In genomic region chr17:21287703-21288449, GRCh38 we compare ENCODE assay signal across 1 cellular context.
A peak's percentile ranks its signal among the peaks of the same experiment; 100 is the strongest.
TF ChIP-seq lines count a peak whose summit lies in the region.

No MANE protein-coding gene starts in this region.

TF ChIP-seq in HepG2, 621 proteins besides CTCF, POLR2A, EP300 and RAD21 (continued from another document and continues in another):
- TF ChIP-seq TBX2 (CRISPR knock-in tag; IDR thresholded peaks at IDR 0.05; ENCODE audit: borderline replicate concordance) (peak; percentile 82; the same call in 1 of the 2 replicates), IRF2 (CRISPR knock-in tag; IDR thresholded peaks at IDR 0.05) (peak; percentile 45; the same call in 1 of the 2 replicates), ZNF230 (CRISPR knock-in tag; IDR thresholded peaks at IDR 0.05) (no peak), ADNP (CRISPR knock-in tag; IDR thresholded peaks at IDR 0.05) (no peak), LCORL (IDR thresholded peaks at IDR 0.05) (no peak), LCORL (CRISPR knock-in tag; IDR thresholded peaks at IDR 0.05) (no peak; the same call in 1 of the 2 replicates), MEIS2 (CRISPR knock-in tag; IDR thresholded peaks at IDR 0.05) (peak; percentile 54), BHLHE40 (IDR thresholded peaks at IDR 0.05; ENCODE audit: low read length) (peak; percentile 66), GMEB2 (CRISPR knock-in tag; IDR thresholded peaks at IDR 0.05; ENCODE audit: low read depth) (no peak), SNAPC2 (CRISPR knock-in tag; IDR thresholded peaks at IDR 0.05) (no peak; the same call in 1 of the 2 replicates), ZNF383 (CRISPR knock-in tag; IDR thresholded peaks at IDR 0.05; ENCODE audit: borderline replicate concordance) (no peak), TCF7L2 (IDR thresholded peaks at IDR 0.05; ENCODE audit: low read depth, low read length) (no peak), SALL1 (CRISPR knock-in tag; IDR thresholded peaks at IDR 0.05) (peak; percentile 83), ZBTB7B (CRISPR knock-in tag; IDR thresholded peaks at IDR 0.05) (no peak), PCBP2 (optimal IDR thresholded peaks at IDR 0.05; ENCODE audit: low read depth, low read length, poor library complexity, severe bottlenecking) (no peak), ZNF34 (CRISPR knock-in tag; IDR thresholded peaks at IDR 0.05; ENCODE audit: borderline replicate concordance) (no peak; the same call in 1 of the 2 replicates), ZNF292 (CRISPR knock-in tag; IDR thresholded peaks at IDR 0.05; ENCODE audit: borderline replicate concordance, low read depth) (peak; percentile 71), POLR2G (IDR thresholded peaks at IDR 0.05; ENCODE audit: low read depth, low read length) (peak; percentile 53), ZNF567 (CRISPR knock-in tag; IDR thresholded peaks at IDR 0.05; ENCODE audit: borderline replicate concordance) (no peak), ZZZ3 (CRISPR knock-in tag; IDR thresholded peaks at IDR 0.05; ENCODE audit: borderline replicate concordance) (no peak), PAF1 (CRISPR knock-in tag; IDR thresholded peaks at IDR 0.05) (no peak), ZBTB8A (CRISPR knock-in tag; IDR thresholded peaks at IDR 0.05; ENCODE audit: borderline replicate concordance, low read depth) (no peak), HNF4G (IDR thresholded peaks at IDR 0.05; ENCODE audit: borderline replicate concordance, low read depth, low read length) (peak; percentile 85), HNF4G (CRISPR knock-in tag; IDR thresholded peaks at IDR 0.05; ENCODE audit: borderline replicate concordance, low read depth) (peak; percentile 90), RELA (CRISPR knock-in tag; IDR thresholded peaks at IDR 0.05) (peak; percentile 89; the same call in 1 of the 2 replicates), ZNF770 (CRISPR knock-in tag; IDR thresholded peaks at IDR 0.05) (peak; percentile 65), ZNF800 (CRISPR knock-in tag; IDR thresholded peaks at IDR 0.05) (no peak), ZNF367 (CRISPR knock-in tag; IDR thresholded peaks at IDR 0.05; ENCODE audit: borderline replicate concordance) (no peak), KMT2A (CRISPR knock-in tag; IDR thresholded peaks at IDR 0.05) (0 out of 2 replicates have a peak, but pooled peaks have one; percentile 35), NFE2L1 (CRISPR knock-in tag; IDR thresholded peaks at IDR 0.05; ENCODE audit: borderline replicate concordance) (peak; percentile 90; the same call in 1 of the 2 replicates), ZNF335 (CRISPR knock-in tag; IDR thresholded peaks at IDR 0.05) (no peak), ZNF407 (CRISPR knock-in tag; IDR thresholded peaks at IDR 0.05; ENCODE audit: not compliant biosample characterization) (peak; percentile 13), NFRKB (IDR thresholded peaks at IDR 0.05) (no peak), ETV6 (CRISPR knock-in tag; conservative IDR thresholded peaks at IDR 0.05) (no peak; the same call in 1 of the 2 replicates), SMAD3 (CRISPR knock-in tag; IDR thresholded peaks at IDR 0.05) (no peak; the same call in 1 of the 2 replicates), IKZF1 (IDR thresholded peaks at IDR 0.05) (no peak), ZNF496 (CRISPR knock-in tag; IDR thresholded peaks at IDR 0.05; ENCODE audit: insufficient replicate concordance) (no peak), AHR (CRISPR knock-in tag; IDR thresholded peaks at IDR 0.05) (no peak), ZFP1 (CRISPR knock-in tag; IDR thresholded peaks at IDR 0.05) (no peak), IRX3 (CRISPR knock-in tag; IDR thresholded peaks at IDR 0.05; ENCODE audit: borderline replicate concordance, low read depth) (no peak), LRRFIP1 (CRISPR knock-in tag; conservative IDR thresholded peaks at IDR 0.05) (no peak), ZNF670 (CRISPR knock-in tag; IDR thresholded peaks at IDR 0.05; ENCODE audit: borderline replicate concordance) (no peak; the same call in none of the 2 replicates), SAFB2 (CRISPR knock-in tag; IDR thresholded peaks at IDR 0.05; ENCODE audit: borderline replicate concordance, low read depth) (no peak; the same call in 1 of the 2 replicates), SMAD1 (CRISPR knock-in tag; IDR thresholded peaks at IDR 0.05; ENCODE audit: borderline replicate concordance, low read depth) (no peak), ZFP62 (CRISPR knock-in tag; IDR thresholded peaks at IDR 0.05) (no peak), RFX1 (IDR thresholded peaks at IDR 0.05) (no peak), GRHL1 (CRISPR knock-in tag; conservative IDR thresholded peaks at IDR 0.05) (no peak), CSRNP1 (CRISPR knock-in tag; IDR thresholded peaks at IDR 0.05) (peak; percentile 94), MED13 (CRISPR knock-in tag; IDR thresholded peaks at IDR 0.05) (no peak)
